Comparison of ENCODE assay signal across 12 cellular contexts in the genomic region with DNA sequence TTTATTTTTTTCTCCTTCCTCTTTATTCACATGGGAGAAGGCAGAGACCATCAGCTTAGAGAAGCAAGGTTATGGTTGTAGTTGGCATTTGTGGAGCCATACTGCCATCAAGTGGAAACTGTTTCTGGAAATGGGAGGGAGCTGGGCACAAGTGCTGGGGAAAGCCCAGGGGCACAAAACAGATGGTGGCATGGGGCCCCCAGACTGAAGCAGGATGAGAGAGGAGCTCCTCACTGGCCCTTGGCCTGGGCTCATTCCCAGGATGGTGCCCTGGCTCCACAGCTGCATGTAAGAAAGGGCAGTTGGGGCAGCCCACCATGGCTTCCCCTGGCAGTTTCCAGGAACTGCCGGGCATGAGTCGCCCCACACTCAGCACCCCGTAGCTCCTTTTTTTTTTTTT. TPM values are rescaled to one million over a fixed set of nuclear protein-coding genes. Genes with fewer than 3 reads are reported as not detected.
DNase-seq lines count a peak whose midpoint lies in the region; ATAC-seq and TF ChIP-seq lines count a peak whose summit lies in the region.
"Had no signal": no experiment of that assay in that cellular context is flagged by ENCODE, and none has a peak within 500 bp of the region (broad histone marks: within the 10 kb centered on the region; RNA-seq: fewer than 3 reads in every experiment).

No MANE protein-coding gene starts in this region.

- peak; percentile 21 for DNase-seq in activated T-cell treated with anti-CD3 and anti-CD28 coated beads, Interleukin-2, amount 50 U/mL, for 1 hour
- no peak for DNase-seq in activated T-cell treated with anti-CD3 and anti-CD28 coated beads for 4 hours
- peak; percentile 28 to 45 for DNase-seq in activated T-cell treated with anti-CD3 and anti-CD28 coated beads, Interleukin-2, amount 50 U/mL, for 48 hours
- peak; percentile 23 to 80 for DNase-seq in lung microvascular endothelial cell (ENCODE audit: low read depth in 2 of 2)
- DNase-seq in upper lobe of right lung: peak; percentile 8
- no peak for DNase-seq in NCI-H446 treated with DMSO at 0.1 percent for 48 hours (lab: John Stamatoyannopoulos, UW)
- DNase-seq: SHP77; stimulated activated CD4-positive, alpha-beta T cell treated with anti-CD3 and anti-CD28 coated beads, Interleukin-2, amount 100 ng/mL, for 24 hours had no signal

- no peak overlapping the region for H3K4me3 ChIP-seq in upper lobe of right lung
- H3K4me3 ChIP-seq: cardiac muscle cell, GM23338 had no signal

- ATAC-seq in upper lobe of right lung (no peak), HG02973 (IDR thresholded peaks at IDR 0.05; ENCODE audit: unreplicated experiment) (no peak), HG02642 (IDR thresholded peaks at IDR 0.05; ENCODE audit: poor library complexity, unreplicated experiment) (no peak)
- ATAC-seq: GM23338 had no signal

- intact Hi-C loops in upper lobe of right lung (cut with DNase I): no loop called here

- no peak for TF ChIP-seq CTCF in upper lobe of right lung (IDR thresholded peaks at IDR 0.05)

- no peak overlapping the region for H3K27ac ChIP-seq in upper lobe of right lung
- H3K27ac ChIP-seq: cardiac muscle cell had no signal

- no peaks in the 10 kb centered on the region for H3K4me1 ChIP-seq in upper lobe of right lung

- H3K27me3 ChIP-seq in upper lobe of right lung: no peaks in the 10 kb centered on the region
- H3K27me3 ChIP-seq: cardiac muscle cell had no signal

- no peaks in the 10 kb centered on the region for H3K9me3 ChIP-seq in upper lobe of right lung

- no peaks in the 10 kb centered on the region for H3K36me3 ChIP-seq in upper lobe of right lung
- H3K36me3 ChIP-seq: cardiac muscle cell had no signal

RNA-seq across cellular contexts. Expression of a gene that starts 59.2 kb away (rescaled TPM):
- total RNA-seq in lung microvascular endothelial cell: 5.8 and 5.9 TPM in 2 replicates
- 30.7 TPM for total RNA-seq in upper lobe of right lung

Comparison
In these comparisons a context has a peak if more than half of its experiments do, and no peak if none do; other contexts are left out.
1. DNase-seq: peak in activated T-cell treated with anti-CD3 and anti-CD28 coated beads, Interleukin-2, amount 50 U/mL, for 1 hour (single experiment), activated T-cell treated with anti-CD3 and anti-CD28 coated beads, Interleukin-2, amount 50 U/mL, for 48 hours (2 of 2), lung microvascular endothelial cell (2 of 2) and upper lobe of right lung (single experiment); none in activated T-cell treated with anti-CD3 and anti-CD28 coated beads for 4 hours (single experiment) and NCI-H446 treated with DMSO at 0.1 percent for 48 hours (single experiment).